In genomic region chr3:159263750-159264561, GRCh38 we compare ENCODE assay signal across 8 cellular contexts.
DNase-seq lines count a peak whose midpoint lies in the region; ATAC-seq, FAIRE-seq and TF ChIP-seq lines count a peak whose summit lies in the region.

No MANE protein-coding gene starts in this region.

- no peaks in the 10 kb centered on the region; a peak in 1 of 4 replicates for H3K27me3 ChIP-seq in GM12878 (replicated peaks in 1 of 2; ENCODE audit: control insufficient read depth in 2 of 2, insufficient read depth in 2 of 2, low read length in 1 of 2)

- H3K27ac ChIP-seq in GM12878 (ENCODE audit: control insufficient read depth, insufficient read depth) (no peak overlapping the region), kidney (ENCODE audit: low read depth in 2 of 2, low read length in 2 of 2) (no peak overlapping the region)

- SMC1A ChIA-PET in GM12878 (lab: Charles Lee; ENCODE audit: uncharacterized antibody, unreplicated experiment) = no interaction called here

- H3K79me2 ChIP-seq in GM12878 (ENCODE audit: control insufficient read depth, insufficient read depth, low read length) = no peaks in the 10 kb centered on the region

- DNase-seq in AG08395 (ENCODE audit: low spot score) (peak; percentile 62), NCI-H2196 treated with DMSO at 0.1 percent for 48 hours (lab: John Stamatoyannopoulos, UW; ENCODE audit: unreplicated experiment) (peak; percentile 27), GM12878 (ENCODE audit: low read depth, low spot score) (no peak), kidney (no peak), cortex of kidney (lab: John Stamatoyannopoulos, UW) (no peak)
- DNase-seq in activated CD8-positive, alpha-beta memory T cell treated with anti-CD3 and anti-CD28 coated beads, Interleukin-2, amount 50 U/mL, for 4 hours = no peak

- H3K36me3 ChIP-seq in GM12878 (ENCODE audit: control insufficient read depth in 2 of 2, insufficient read depth in 2 of 2, low read length in 1 of 2) = no peaks in the 10 kb centered on the region
- no peaks in the 10 kb centered on the region for H3K36me3 ChIP-seq in kidney (ENCODE audit: control insufficient read depth in 1 of 2, insufficient read depth in 2 of 2, low read length in 2 of 2)

- CTCF ChIA-PET in GM12878 (lab: Yijun Ruan, JAX) = interaction anchor here (2.3 to 5.4 kb wide), 3 partner anchors 13 to 542 kb away, joined by 10 to 49 read pairs (median 18); no protein-coding TSS in a partner anchor

- WGBS in GM12878 (ENCODE audit: insufficient coverage, insufficient replicate concordance, low lambda C conversion rate, missing lambda C conversion rate) = 19% methylated on average over 6 of the region's 6 CpGs

- H3K4me3 ChIP-seq in GM12878 (no peak overlapping the region), kidney (ENCODE audit: low read length in 2 of 2) (no peak overlapping the region)

- H2AFZ ChIP-seq in GM12878 (ENCODE audit: control insufficient read depth, low read depth, low read length) = no peak overlapping the region

- no TSS peak for BruUV-seq in GM12878 (replicated peaks; lab: Mats Ljungman, UMichigan)

- TF ChIP-seq CTCF in GM12874 (IDR thresholded peaks at IDR 0.05; ENCODE audit: insufficient read depth, low read depth, low read length) = peak; percentile 41
- TF ChIP-seq CTCF in GM12878 (IDR thresholded peaks at IDR 0.05 in 2 of 3, conservative IDR thresholded peaks at IDR 0.05 in 1 of 3; ENCODE audit: control insufficient read depth in 2 of 3, extremely low read depth in 1 of 3, insufficient read depth in 1 of 3, low read depth in 3 of 3, low read length in 3 of 3) = peak; percentile 58 to 63 (median 62)
- TF ChIP-seq CTCF in kidney (IDR thresholded peaks at IDR 0.05; ENCODE audit: borderline replicate concordance, extremely low read depth, insufficient read depth) = peak; percentile 58

- FAIRE-seq in GM12878 (lab: Jason Lieb, UNC) (peak; percentile 81), kidney (lab: Jason Lieb, UNC) (peak; percentile 63)

- intact Hi-C loops in GM12878 (cut with micrococcal nuclease; ENCODE audit: unreplicated experiment) (loop anchor here (1.0 to 10.0 kb wide), 2 partner anchors 541 to 741 kb away; no protein-coding TSS in a partner anchor), kidney (cut with DNase I) (loop anchor here (10.0 kb wide), 1 partner anchor 541 kb away; no protein-coding TSS in a partner anchor)

- no peaks in the 10 kb centered on the region for H3K4me1 ChIP-seq in GM12878 (ENCODE audit: control insufficient read depth, insufficient read depth, low read length)
- no peaks in the 10 kb centered on the region for H3K4me1 ChIP-seq in kidney (ENCODE audit: control insufficient read depth in 1 of 2, insufficient read depth in 1 of 2, low read depth in 1 of 2, low read length in 2 of 2)

- TF ChIP-seq POLR2A in GM12878 (IDR thresholded peaks at IDR 0.05; ENCODE audit: low read depth, low read length) = no peak

- no peaks in the 10 kb centered on the region; the same call in 1 of the 2 replicates for H4K20me1 ChIP-seq in GM12878 (ENCODE audit: control insufficient read depth, insufficient read depth)

- in situ Hi-C loops in GM12878 (cut with MboI) = no loop called here

- ATAC-seq in GM12878 (peak; percentile 68), GM18858 (IDR thresholded peaks at IDR 0.05; ENCODE audit: unreplicated experiment) (no peak)

- RAD21 ChIA-PET in GM12878 (lab: Charles Lee; ENCODE audit: unreplicated experiment) = interaction anchor here (0.7 to 1.9 kb wide), 3 partner anchors 67 to 542 kb away, joined by 3 to 7 read pairs (median 3); no protein-coding TSS in a partner anchor

- H3K9ac ChIP-seq in GM12878 (ENCODE audit: control insufficient read depth, insufficient read depth, low read length) (no peak overlapping the region), kidney (ENCODE audit: low read length in 2 of 2) (no peak overlapping the region)

- H3K4me2 ChIP-seq in GM12878 (ENCODE audit: control insufficient read depth, insufficient read depth) = no peak overlapping the region

- POLR2A ChIA-PET in GM12878 (lab: Charles Lee) = no interaction called here

- no peaks in the 10 kb centered on the region for H3K9me3 ChIP-seq in GM12878 (replicated peaks; ENCODE audit: control insufficient read depth, insufficient read depth, low read length)
- H3K9me3 ChIP-seq in kidney (ENCODE audit: control insufficient read depth in 1 of 2, low read length in 2 of 2) = no peaks in the 10 kb centered on the region

- peak; percentile 83 for TF ChIP-seq RAD21 in GM12878 (IDR thresholded peaks at IDR 0.05; ENCODE audit: insufficient read depth, low read depth, low read length)

- no peak for TF ChIP-seq EP300 in GM12878 (IDR thresholded peaks at IDR 0.05; ENCODE audit: borderline replicate concordance in 1 of 2, control insufficient read depth in 1 of 2, low read depth in 2 of 2, low read length in 2 of 2)

TF ChIP-seq in GM12878, 131 proteins besides CTCF, POLR2A, EP300 and RAD21:
- TF ChIP-seq SMC3 (IDR thresholded peaks at IDR 0.05; ENCODE audit: borderline replicate concordance, low read length) = peak; percentile 34; the same call in 1 of the 2 replicates
- TF ChIP-seq JUND (IDR thresholded peaks at IDR 0.05; ENCODE audit: low read depth, low read length) = no peak
- no peak for TF ChIP-seq ZSCAN29 (IDR thresholded peaks at IDR 0.05)
- no peak for TF ChIP-seq ZNF687 (IDR thresholded peaks at IDR 0.05)
- TF ChIP-seq POLR2AphosphoS2 (IDR thresholded peaks at IDR 0.05; ENCODE audit: low read depth, low read length) = no peak
- TF ChIP-seq SKIL (IDR thresholded peaks at IDR 0.05; ENCODE audit: low read depth, poor library complexity, severe bottlenecking) = no peak
- TF ChIP-seq KLF5 (IDR thresholded peaks at IDR 0.05; ENCODE audit: partially characterized antibody) = no peak

Comparison
In these comparisons a context has a peak if more than half of its experiments do, and no peak if none do; other contexts are left out.
1. DNase-seq: peak in AG08395 (single experiment) and NCI-H2196 treated with DMSO at 0.1 percent for 48 hours (single experiment); none in GM12878 (single experiment), kidney (single experiment), activated CD8-positive, alpha-beta memory T cell treated with anti-CD3 and anti-CD28 coated beads, Interleukin-2, amount 50 U/mL, for 4 hours (single experiment) and cortex of kidney (single experiment).
2. Peak in every context shown above with its lines, with median percentiles within 50 percentile points of each other: CTCF ChIP-seq.